In the genomic region with DNA sequence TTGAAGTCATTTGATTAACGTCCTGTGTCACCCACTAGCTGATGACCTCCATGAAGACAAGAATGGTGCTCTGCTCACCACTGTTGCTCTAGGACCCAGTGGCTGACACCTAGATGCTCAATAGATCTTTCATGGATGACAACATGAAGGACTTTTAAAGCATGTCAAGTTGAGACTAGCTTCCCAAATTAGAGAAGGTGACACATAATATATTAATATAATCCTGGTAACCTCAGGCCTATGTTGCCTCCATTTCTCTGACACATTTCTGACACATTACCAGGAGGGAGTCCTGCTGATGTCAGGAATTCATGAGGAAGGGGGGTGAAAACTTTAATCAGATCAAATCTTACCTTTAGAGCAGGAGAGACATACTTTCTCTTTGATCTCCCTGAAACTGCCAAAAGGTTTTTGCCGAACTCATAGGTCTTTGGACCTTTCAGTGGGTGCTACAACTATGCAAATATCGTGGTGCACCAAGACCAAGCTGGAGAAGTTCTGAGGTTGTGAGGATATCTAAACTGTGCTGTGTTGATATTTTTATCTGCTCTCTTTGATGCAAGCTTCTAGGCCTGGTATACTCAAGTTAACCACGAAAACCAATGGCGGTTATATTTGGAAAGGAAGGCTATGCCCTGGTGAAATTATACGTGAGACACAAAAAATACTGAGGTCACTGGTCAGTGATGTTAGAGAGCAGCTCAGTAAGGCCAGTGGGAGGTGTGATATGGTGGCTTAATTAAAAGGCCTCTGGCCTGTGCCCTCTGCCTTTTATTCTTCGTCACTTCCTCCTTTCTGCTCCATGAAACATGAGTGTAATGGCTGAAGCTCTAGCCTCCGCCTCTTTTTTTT, we compare ENCODE assay signal across 10 cellular contexts. TPM values are rescaled to one million over a fixed set of nuclear protein-coding genes. Genes with fewer than 3 reads are reported as not detected.
DNase-seq lines count a peak whose midpoint lies in the region; ATAC-seq and TF ChIP-seq lines count a peak whose summit lies in the region.
"Had no signal": no experiment of that assay in that cellular context is flagged by ENCODE, and none has a peak within 500 bp of the region (broad histone marks: within the 10 kb centered on the region; RNA-seq: fewer than 3 reads in every experiment).

No MANE protein-coding gene starts in this region.

- H3K27ac Mint-ChIP-seq in activated naive CD4-positive, alpha-beta T cell treated with anti-CD3 and anti-CD28 coated beads, Interleukin-2, amount 50 U/mL, for 24 hours: peak overlapping the region; percentile 71
- H3K27ac Mint-ChIP-seq in activated naive CD4-positive, alpha-beta T cell treated with anti-CD3 and anti-CD28 coated beads for 36 hours: no peak overlapping the region
- H3K27ac Mint-ChIP-seq in stimulated activated naive CD8-positive, alpha-beta T cell treated with anti-CD3 and anti-CD28 coated beads, Interleukin-15, amount 100 ng/mL, for 72 hours: peak overlapping the region in 1 of 2 donors; percentile 72
- H3K27ac Mint-ChIP-seq in H9: no peak overlapping the region

- no peaks in the 10 kb centered on the region for H3K79me2 ChIP-seq in H9 (ENCODE audit: insufficient read depth, low read length)

- H2BK15ac ChIP-seq in H9 (ENCODE audit: low read depth, low read length): no peak overlapping the region

- no peak overlapping the region for H3K9ac ChIP-seq in H9 (ENCODE audit: extremely low read depth, insufficient read length, low read length)

- H3K4me3 ChIP-seq in left ventricle myocardium inferior: no peak overlapping the region
- no peak overlapping the region for H3K4me3 ChIP-seq in tibial artery
- H3K4me3 ChIP-seq: ovary had no signal

- H3K4me3 Mint-ChIP-seq in activated naive CD4-positive, alpha-beta T cell treated with anti-CD3 and anti-CD28 coated beads, Interleukin-2, amount 50 U/mL, for 24 hours: peak overlapping the region; percentile 40
- H3K4me3 Mint-ChIP-seq in activated naive CD4-positive, alpha-beta T cell treated with anti-CD3 and anti-CD28 coated beads for 36 hours: no peak overlapping the region
- H3K4me3 Mint-ChIP-seq in stimulated activated naive CD8-positive, alpha-beta T cell treated with anti-CD3 and anti-CD28 coated beads, Interleukin-15, amount 100 ng/mL, for 72 hours: peak overlapping the region in 1 of 2 donors; percentile 13
- H3K4me3 Mint-ChIP-seq in H9: no peak overlapping the region

- no CpG with 5 or more reads among the region's 8 CpGs for WGBS in H9 (ENCODE audit: extremely low coverage, insufficient read length, low lambda C conversion rate)

- no peak for DNase-seq in activated naive CD4-positive, alpha-beta T cell treated with anti-CD3 and anti-CD28 coated beads for 36 hours
- DNase-seq in RPMI7951 (ENCODE audit: low read depth): peak; percentile 15
- peak; percentile 19 to 47 for DNase-seq in stimulated activated naive CD8-positive, alpha-beta T cell treated with anti-CD3 and anti-CD28 coated beads, Interleukin-15, amount 100 ng/mL, for 72 hours
- DNase-seq in left ventricle myocardium inferior: no peak
- no peak for DNase-seq in tibial artery
- no peak for DNase-seq in H9
- DNase-seq: ovary had no signal

- no peak overlapping the region for H3K4ac ChIP-seq in H9 (ENCODE audit: low read depth, low read length)

- intact Hi-C loops in activated naive CD4-positive, alpha-beta T cell treated with anti-CD3 and anti-CD28 coated beads for 36 hours (cut with micrococcal nuclease): no loop called here
- intact Hi-C loops in left ventricle myocardium inferior (cut with micrococcal nuclease) (no loop called here), tibial artery (cut with DNase I; ENCODE audit: low total_unique reads) (no loop called here)

- H2AK5ac ChIP-seq in H9 (ENCODE audit: insufficient read length, low read length): no peak overlapping the region

- TF ChIP-seq CTCF in left ventricle myocardium inferior (IDR thresholded peaks at IDR 0.05; ENCODE audit: borderline replicate concordance) (no peak), tibial artery (IDR thresholded peaks at IDR 0.05) (no peak), H9 (conservative IDR thresholded peaks at IDR 0.05) (no peak)

- no peak overlapping the region for H4K5ac ChIP-seq in H9 (ENCODE audit: insufficient read length, low read depth, low read length)

- H3K79me1 ChIP-seq in H9 (ENCODE audit: insufficient read depth, low read depth, low read length, poor library complexity, severe bottlenecking): no peaks in the 10 kb centered on the region

- H3K27me3 ChIP-seq in left ventricle myocardium inferior (ENCODE audit: low read depth) (peaks cover 13% of the 10 kb centered on the region), tibial artery (no peaks in the 10 kb centered on the region), H9 (ENCODE audit: insufficient read depth, low read length) (no peaks in the 10 kb centered on the region)
- H3K27me3 ChIP-seq: ovary had no signal

- CTCF ChIA-PET in activated naive CD4-positive, alpha-beta T cell treated with anti-CD3 and anti-CD28 coated beads for 36 hours (lab: Charles Lee): interaction anchor here (0.5 to 2.8 kb wide), 9 partner anchors 10 to 295 kb away, joined by 3 to 9 read pairs (median 4); partner anchors contain the start of genes AMPD3 and RNF141

- H3K27ac ChIP-seq in left ventricle myocardium inferior (replicated peaks) (no peak overlapping the region), tibial artery (no peak overlapping the region), H9 (ENCODE audit: insufficient read length, low read depth, low read length) (no peak overlapping the region)
- H3K27ac ChIP-seq: ovary had no signal

- H3K4me1 ChIP-seq in left ventricle myocardium inferior (no peaks in the 10 kb centered on the region), tibial artery (peaks cover 0 to 4% (median 0%) of the 10 kb centered on the region in 4 donors), H9 (ENCODE audit: insufficient read depth, low read length) (no peaks in the 10 kb centered on the region; the same call in 1 of the 2 replicates)

- ATAC-seq in HG02981 (IDR thresholded peaks at IDR 0.05; ENCODE audit: unreplicated experiment): peak; percentile 95
- peak; percentile 94 for ATAC-seq in stimulated activated naive CD8-positive, alpha-beta T cell treated with anti-CD3 and anti-CD28 coated beads, Interleukin-15, amount 100 ng/mL, for 72 hours
- ATAC-seq: Panc1 had no signal

- no peak overlapping the region for H3T11ph ChIP-seq in H9 (ENCODE audit: low read length)

- no peak overlapping the region for H4K91ac ChIP-seq in H9 (ENCODE audit: insufficient read length, low read depth, low read length)

- no peaks in the 10 kb centered on the region for H3K9me3 ChIP-seq in left ventricle myocardium inferior (replicated peaks)
- H3K9me3 ChIP-seq in tibial artery: no peaks in the 10 kb centered on the region
- H3K9me3 ChIP-seq in H9 (ENCODE audit: control insufficient read depth, low read depth, low read length): no peaks in the 10 kb centered on the region
- H3K9me3 ChIP-seq: ovary had no signal

- no peak overlapping the region for H2BK120ac ChIP-seq in H9 (ENCODE audit: low read depth, low read length, poor library complexity, severe bottlenecking)

- H2BK5ac ChIP-seq in H9 (ENCODE audit: insufficient read length, low read length): no peak overlapping the region

- no peak overlapping the region for H4K8ac ChIP-seq in H9 (replicated peaks; ENCODE audit: insufficient read length, low read depth, low read length)

- no peak overlapping the region for H3K4me2 ChIP-seq in H9 (ENCODE audit: insufficient read depth, insufficient read length, low read length)

- H3K23me2 ChIP-seq in H9 (ENCODE audit: insufficient read length, low read depth, low read length, poor library complexity, severe bottlenecking): no peaks in the 10 kb centered on the region

- no peak overlapping the region for H2BK12ac ChIP-seq in H9 (ENCODE audit: insufficient read length, low read depth, low read length)

- H3K23ac ChIP-seq in H9 (ENCODE audit: insufficient read length, low read depth, low read length): no peak overlapping the region

- H3K36me3 ChIP-seq in left ventricle myocardium inferior (no peaks in the 10 kb centered on the region), tibial artery (no peaks in the 10 kb centered on the region)
- H3K36me3 ChIP-seq: ovary had no signal

- H3K18ac ChIP-seq in H9 (ENCODE audit: insufficient read length, low read depth, low read length): no peak overlapping the region

- H3K56ac ChIP-seq in H9 (ENCODE audit: insufficient read length, low read depth, low read length): no peak overlapping the region

- H3K36me3 Mint-ChIP-seq in activated naive CD4-positive, alpha-beta T cell treated with anti-CD3 and anti-CD28 coated beads, Interleukin-2, amount 50 U/mL, for 24 hours: no peaks in the 10 kb centered on the region
- H3K36me3 Mint-ChIP-seq in activated naive CD4-positive, alpha-beta T cell treated with anti-CD3 and anti-CD28 coated beads for 36 hours (ENCODE audit: low read depth): no peaks in the 10 kb centered on the region
- H3K36me3 Mint-ChIP-seq in H9 (ENCODE audit: insufficient read depth in 1 of 3, low read depth in 3 of 3): no peaks in the 10 kb centered on the region

- no peak overlapping the region for H2AFZ ChIP-seq in H9 (ENCODE audit: low read length)

- H4K20me1 ChIP-seq in H9 (ENCODE audit: control insufficient read depth, insufficient read depth, insufficient read length): no peaks in the 10 kb centered on the region

- H3K9me3 Mint-ChIP-seq in activated naive CD4-positive, alpha-beta T cell treated with anti-CD3 and anti-CD28 coated beads, Interleukin-2, amount 50 U/mL, for 24 hours: no peaks in the 10 kb centered on the region
- no peaks in the 10 kb centered on the region for H3K9me3 Mint-ChIP-seq in activated naive CD4-positive, alpha-beta T cell treated with anti-CD3 and anti-CD28 coated beads for 36 hours
- no peaks in the 10 kb centered on the region for H3K9me3 Mint-ChIP-seq in stimulated activated naive CD8-positive, alpha-beta T cell treated with anti-CD3 and anti-CD28 coated beads, Interleukin-15, amount 100 ng/mL, for 72 hours
- H3K9me3 Mint-ChIP-seq in H9: no peaks in the 10 kb centered on the region

- no peaks in the 10 kb centered on the region for H3K27me3 Mint-ChIP-seq in activated naive CD4-positive, alpha-beta T cell treated with anti-CD3 and anti-CD28 coated beads, Interleukin-2, amount 50 U/mL, for 24 hours
- no peaks in the 10 kb centered on the region for H3K27me3 Mint-ChIP-seq in activated naive CD4-positive, alpha-beta T cell treated with anti-CD3 and anti-CD28 coated beads for 36 hours (ENCODE audit: low read depth)
- no peaks in the 10 kb centered on the region for H3K27me3 Mint-ChIP-seq in stimulated activated naive CD8-positive, alpha-beta T cell treated with anti-CD3 and anti-CD28 coated beads, Interleukin-15, amount 100 ng/mL, for 72 hours
- H3K27me3 Mint-ChIP-seq in H9 (ENCODE audit: low read depth): peaks cover 3% of the 10 kb centered on the region; the same call in 1 of the 2 replicates

- no peak overlapping the region for H2BK20ac ChIP-seq in H9 (ENCODE audit: low read depth, low read length, poor library complexity, severe bottlenecking)

- no peak overlapping the region for H3K14ac ChIP-seq in H9 (ENCODE audit: insufficient read depth, low read length)

- H3K4me1 Mint-ChIP-seq in activated naive CD4-positive, alpha-beta T cell treated with anti-CD3 and anti-CD28 coated beads, Interleukin-2, amount 50 U/mL, for 24 hours: peaks cover 34% of the 10 kb centered on the region
- H3K4me1 Mint-ChIP-seq in activated naive CD4-positive, alpha-beta T cell treated with anti-CD3 and anti-CD28 coated beads for 36 hours (ENCODE audit: low read depth): peaks cover 33% of the 10 kb centered on the region
- H3K4me1 Mint-ChIP-seq in stimulated activated naive CD8-positive, alpha-beta T cell treated with anti-CD3 and anti-CD28 coated beads, Interleukin-15, amount 100 ng/mL, for 72 hours: peaks cover 50% of the 10 kb centered on the region
- H3K4me1 Mint-ChIP-seq in H9: peaks cover 0 to 6% of the 10 kb centered on the region in 2 experiments; a peak in 1 of 4 replicates

RNA-seq across cellular contexts. Expression of gene AMPD3, which starts 13.2 kb away (rescaled TPM):
- total RNA-seq in activated naive CD4-positive, alpha-beta T cell treated with anti-CD3 and anti-CD28 coated beads for 36 hours: 10 to 100 TPM; 11.5 to 13.0 TPM
- total RNA-seq in RPMI7951 (2014; rRNA removed; shearing (Covaris generic)): 11.9 and 14.3 TPM in 2 replicates
- total RNA-seq in left ventricle myocardium inferior (3.4 TPM), H9 (2021) (4.6 and 5.9 TPM in 2 replicates)

Comparison
In these comparisons a context has a peak if more than half of its experiments do, and no peak if none do; other contexts are left out.
1. DNase-seq: peak in RPMI7951 (single experiment) and stimulated activated naive CD8-positive, alpha-beta T cell treated with anti-CD3 and anti-CD28 coated beads, Interleukin-15, amount 100 ng/mL, for 72 hours (2 of 2); none in activated naive CD4-positive, alpha-beta T cell treated with anti-CD3 and anti-CD28 coated beads for 36 hours (single experiment), left ventricle myocardium inferior (single experiment), tibial artery (0 of 2) and H9 (single experiment).